26 cellular contexts compared by ENCODE assay signal in the genomic region with DNA sequence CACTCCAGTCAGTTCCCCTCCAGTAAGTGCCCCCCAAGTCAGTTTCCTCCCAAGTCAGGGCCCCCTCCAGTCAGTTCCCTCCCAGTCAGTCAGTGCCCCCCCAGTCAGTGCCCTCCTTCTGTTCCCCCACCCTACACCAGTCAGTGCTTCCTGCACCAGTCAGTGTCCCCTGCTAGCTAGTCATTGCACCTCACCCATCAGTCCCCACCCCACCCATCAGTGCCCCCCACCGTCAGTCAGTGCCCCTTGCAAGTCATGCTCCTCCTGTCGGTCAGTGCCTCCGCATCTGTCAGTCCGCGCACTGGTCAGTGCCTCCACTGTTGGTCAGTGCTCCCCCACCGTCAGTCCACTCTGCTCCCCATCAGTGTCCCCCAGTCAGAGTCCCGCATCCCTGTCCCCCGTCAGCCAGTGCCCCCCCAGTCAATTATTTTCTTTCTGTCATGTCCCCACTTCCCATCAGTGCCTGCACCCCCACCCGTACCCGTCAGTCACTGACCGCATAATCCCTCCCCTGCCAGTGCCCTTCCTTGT. TPM values are rescaled to one million over a fixed set of nuclear protein-coding genes. Genes with fewer than 3 reads are reported as not detected.
DNase-seq lines count a peak whose midpoint lies in the region; ATAC-seq and TF ChIP-seq lines count a peak whose summit lies in the region.
"Had no signal": no experiment of that assay in that cellular context is flagged by ENCODE, and none has a peak within 500 bp of the region (broad histone marks: within the 10 kb centered on the region; RNA-seq: fewer than 3 reads in every experiment).

No MANE protein-coding gene starts in this region.

- POLR2A ChIA-PET in RWPE1 (lab: Yijun Ruan, JAX; ENCODE audit: low non-redundant PET): interaction anchor here (0.6 kb wide), 1 partner anchor 94 kb away, joined by 5 read pairs; no protein-coding TSS in a partner anchor

- H3K4me3 Mint-ChIP-seq in CD4-positive, CD25-positive, alpha-beta regulatory T cell: peak overlapping the region in 1 of 4 donors; percentile 16
- H3K4me3 Mint-ChIP-seq: activated naive CD8-positive, alpha-beta T cell treated with anti-CD3 and anti-CD28 coated beads, Interleukin-2, amount 10 ng/mL, durations not matched to agents 7 days and 5 days; HFFc6; IgD-negative memory B cell had no signal

- H3K27ac ChIP-seq in CD4-positive, CD25-positive, alpha-beta regulatory T cell (ENCODE audit: insufficient read depth, low read length, poor library complexity, severe bottlenecking): peak overlapping the region; percentile 23
- H3K27ac ChIP-seq in RWPE1 (peak overlapping the region; percentile 15), osteoblast (ENCODE audit: low read depth, low read length) (no peak overlapping the region)
- H3K27ac ChIP-seq: GM23248, prostate gland, tibial nerve, WERI-Rb-1 had no signal

- no peaks in the 10 kb centered on the region for H3K27me3 Mint-ChIP-seq in CD4-positive, CD25-positive, alpha-beta regulatory T cell
- H3K27me3 Mint-ChIP-seq: activated naive CD8-positive, alpha-beta T cell treated with anti-CD3 and anti-CD28 coated beads, Interleukin-2, amount 10 ng/mL, durations not matched to agents 7 days and 5 days; IgD-negative memory B cell had no signal

- H3K27me3 ChIP-seq in CD4-positive, CD25-positive, alpha-beta regulatory T cell (ENCODE audit: control insufficient read depth, insufficient read depth, low read length): no peaks in the 10 kb centered on the region
- no peaks in the 10 kb centered on the region for H3K27me3 ChIP-seq in osteoblast (ENCODE audit: insufficient read depth, low read length)
- H3K27me3 ChIP-seq: tibial nerve had no signal

- H3K9me3 ChIP-seq in CD4-positive, CD25-positive, alpha-beta regulatory T cell (ENCODE audit: control insufficient read depth in 2 of 2, low read length in 2 of 2): no peaks in the 10 kb centered on the region
- no peaks in the 10 kb centered on the region for H3K9me3 ChIP-seq in osteoblast (ENCODE audit: low read depth, low read length)
- H3K9me3 ChIP-seq: prostate gland, tibial nerve had no signal

- CTCF ChIA-PET in RWPE1 (lab: Yijun Ruan, JAX): no interaction called here

- peak overlapping the region; percentile 19 for H3K4me2 ChIP-seq in osteoblast (ENCODE audit: insufficient read depth, low read length)

- H3K36me3 Mint-ChIP-seq in CD4-positive, CD25-positive, alpha-beta regulatory T cell: no peaks in the 10 kb centered on the region
- H3K36me3 Mint-ChIP-seq: IgD-negative memory B cell had no signal

- ATAC-seq in CD4-positive, CD25-positive, alpha-beta regulatory T cell (ENCODE audit: low read depth in 2 of 2): no peak
- no peak for ATAC-seq in GM21576 (IDR thresholded peaks at IDR 0.05; ENCODE audit: unreplicated experiment)

- DNase-seq in CD4-positive, CD25-positive, alpha-beta regulatory T cell: no peak
- DNase-seq in RWPE1 (ENCODE audit: low spot score) (no peak), fibroblast of the aortic adventitia (ENCODE audit: low read depth) (no peak), osteoblast (ENCODE audit: insufficient read length, low spot score, missing footprints) (no peak), SHP77 (lab: John Stamatoyannopoulos, UW) (no peak)
- DNase-seq in stimulated activated CD8-positive, alpha-beta memory T cell treated with anti-CD3 and anti-CD28 coated beads, Interleukin-4, amount 100 ng/mL, for 48 hours: no peak
- no peak for DNase-seq in stimulated activated CD4-positive, alpha-beta T cell treated with anti-CD3 and anti-CD28 coated beads, Interleukin-15, amount 100 ng/mL, for 24 hours
- DNase-seq: activated CD4-positive, alpha-beta T cell treated with anti-CD3 and anti-CD28 coated beads for 48 hours; activated CD8-positive, alpha-beta memory T cell treated with anti-CD3 and anti-CD28 coated beads for 24 hours; activated effector memory CD4-positive, alpha-beta T cell treated with anti-CD3 and anti-CD28 coated beads, Interleukin-2, amount 50 U/mL, for 16 hours; activated naive CD8-positive, alpha-beta T cell treated with anti-CD3 and anti-CD28 coated beads, Interleukin-2, amount 10 ng/mL, durations not matched to agents 7 days and 5 days; central memory CD4-positive, alpha-beta T cell; GM23248; HFFc6; NCI-H1092 treated with DMSO at 0.1 percent for 48 hours; NCI-H187; NCI-H524 treated with DMSO at 0.1 percent for 48 hours; NK-92 treated with Interleukin-12 subunit alpha and Interleukin-12 subunit beta, amount 100 ng/mL, for 24 hours; SIG-M5; T1000; WERI-Rb-1 had no signal

- TF ChIP-seq CTCF in RWPE1 (conservative IDR thresholded peaks at IDR 0.05; ENCODE audit: low read depth) (no peak), fibroblast of the aortic adventitia (IDR thresholded peaks at IDR 0.05; ENCODE audit: insufficient read depth, low read length) (no peak), osteoblast (IDR thresholded peaks at IDR 0.05; ENCODE audit: extremely low read depth, low read depth, low read length) (no peak)

- peaks cover 52% of the 10 kb centered on the region for H3K79me2 ChIP-seq in osteoblast (ENCODE audit: insufficient read depth, low read length)

- peaks cover 35% of the 10 kb centered on the region for H3K4me1 ChIP-seq in CD4-positive, CD25-positive, alpha-beta regulatory T cell (ENCODE audit: control insufficient read depth, insufficient read depth, low read length, poor library complexity, severe bottlenecking)
- H3K4me1 ChIP-seq in osteoblast (ENCODE audit: insufficient read depth, low read length): peaks cover 5% of the 10 kb centered on the region
- H3K4me1 ChIP-seq: prostate gland had no signal

- no peak overlapping the region for H3K4me3 ChIP-seq in CD4-positive, CD25-positive, alpha-beta regulatory T cell (ENCODE audit: low read depth, low read length)
- H3K4me3 ChIP-seq in fibroblast of the aortic adventitia (ENCODE audit: low read depth, low read length) (peak overlapping the region; percentile 9), osteoblast (ENCODE audit: insufficient read depth, low read length) (no peak overlapping the region)
- H3K4me3 ChIP-seq: GM23248, lung, prostate gland, tibial nerve had no signal

- no peak overlapping the region for H3K27ac Mint-ChIP-seq in CD4-positive, CD25-positive, alpha-beta regulatory T cell
- H3K27ac Mint-ChIP-seq: activated naive CD8-positive, alpha-beta T cell treated with anti-CD3 and anti-CD28 coated beads, Interleukin-2, amount 10 ng/mL, durations not matched to agents 7 days and 5 days; HFFc6; IgD-negative memory B cell had no signal

- H4K20me1 ChIP-seq in osteoblast (ENCODE audit: insufficient read depth, low read length): peaks cover 22% of the 10 kb centered on the region

- H2AFZ ChIP-seq in osteoblast (ENCODE audit: low read length): no peak overlapping the region
- H2AFZ ChIP-seq: GM23248 had no signal

- H3K4me1 Mint-ChIP-seq in CD4-positive, CD25-positive, alpha-beta regulatory T cell: peaks cover 0 to 8% (median 7%) of the 10 kb centered on the region in 4 donors

- H3K36me3 ChIP-seq in CD4-positive, CD25-positive, alpha-beta regulatory T cell (ENCODE audit: control insufficient read depth, insufficient read depth, low read length): no peaks in the 10 kb centered on the region
- H3K36me3 ChIP-seq in osteoblast (ENCODE audit: insufficient read depth, low read length): no peaks in the 10 kb centered on the region
- H3K36me3 ChIP-seq: prostate gland had no signal

- H3K9me3 Mint-ChIP-seq in CD4-positive, CD25-positive, alpha-beta regulatory T cell: no peaks in the 10 kb centered on the region
- H3K9me3 Mint-ChIP-seq: activated naive CD8-positive, alpha-beta T cell treated with anti-CD3 and anti-CD28 coated beads, Interleukin-2, amount 10 ng/mL, durations not matched to agents 7 days and 5 days; HFFc6; IgD-negative memory B cell had no signal

RNA-seq across cellular contexts. Expression of a gene that starts 3.4 kb away (rescaled TPM):
- total RNA-seq in CD4-positive, CD25-positive, alpha-beta regulatory T cell: 85.7 TPM
- 10 to 100 TPM; 15.9 to 19.4 (median 17.2) TPM for polyA plus RNA-seq in CD4-positive, CD25-positive, alpha-beta regulatory T cell
- total RNA-seq in fibroblast of the aortic adventitia (ENCODE audit: low replicate concordance) (38.5 and 62.6 TPM in 2 replicates), osteoblast (51.0 and 61.2 TPM in 2 replicates)

RNA-seq across cellular contexts. Expression of a gene that starts 19.7 kb away (rescaled TPM):
- total RNA-seq in CD4-positive, CD25-positive, alpha-beta regulatory T cell: 2.1 TPM
- polyA plus RNA-seq in CD4-positive, CD25-positive, alpha-beta regulatory T cell: under 1 TPM; 0.48 to 0.69 (median 0.53) TPM
- total RNA-seq in fibroblast of the aortic adventitia (ENCODE audit: low replicate concordance) (2.8 and 4.3 TPM in 2 replicates), osteoblast (5.9 and 6.5 TPM in 2 replicates)

RNA-seq across cellular contexts. Expression of a gene that starts 39.0 kb away (rescaled TPM):
- total RNA-seq in CD4-positive, CD25-positive, alpha-beta regulatory T cell: 3.7 TPM
- polyA plus RNA-seq in CD4-positive, CD25-positive, alpha-beta regulatory T cell: under 1 TPM in 3 of 4 donors, not detected in 1; 0.36 to 0.67 (median 0.42) TPM
- total RNA-seq in fibroblast of the aortic adventitia (ENCODE audit: low replicate concordance) (130 and 218 TPM in 2 replicates), osteoblast (166 and 209 TPM in 2 replicates)

Comparison
In these comparisons a context has a peak if more than half of its experiments do, and no peak if none do; other contexts are left out.
1. RNA of a gene that starts 39.0 kb away (total RNA-seq): 166 to 209 TPM in osteoblast and 130 to 218 TPM in fibroblast of the aortic adventitia; 3.7 TPM in CD4-positive, CD25-positive, alpha-beta regulatory T cell (single experiment); every median in the first group is over 10 times any median in the second.